Comparison of ENCODE assay signal across 24 cellular contexts in genomic region chr16:8453359-8453758, GRCh38.
"Had no signal": no experiment of that assay in that cellular context is flagged by ENCODE, and none has a peak within 500 bp of the region (broad histone marks: within the 10 kb centered on the region; RNA-seq: fewer than 3 reads in every experiment).

No MANE protein-coding gene starts in this region.

- H3K27me3 ChIP-seq: colonic mucosa, esophagus muscularis mucosa, esophagus squamous epithelium, foreskin keratinocyte, gastrocnemius medialis had no signal

- H3K27ac ChIP-seq: colonic mucosa, coronary artery, dorsolateral prefrontal cortex, epithelial cell of prostate, esophagus muscularis mucosa, esophagus squamous epithelium, foreskin keratinocyte, gastrocnemius medialis, gastroesophageal sphincter, heart left ventricle, heart right ventricle had no signal

- ATAC-seq: effector memory CD8-positive, alpha-beta T cell; esophagus mucosa; foreskin keratinocyte; gastrocnemius medialis; gastroesophageal sphincter; heart left ventricle; heart right ventricle had no signal

- H3K4me1 ChIP-seq: colonic mucosa, esophagus muscularis mucosa, esophagus squamous epithelium, foreskin keratinocyte, gastrocnemius medialis, gastroesophageal sphincter, heart left ventricle, heart right ventricle had no signal

- H3K4me3 ChIP-seq: colonic mucosa, coronary artery, dorsolateral prefrontal cortex, esophagus muscularis mucosa, esophagus squamous epithelium, gastrocnemius medialis, gastroesophageal sphincter, heart left ventricle, heart right ventricle had no signal

- H3K36me3 ChIP-seq: colonic mucosa, esophagus muscularis mucosa, esophagus squamous epithelium, gastrocnemius medialis, gastroesophageal sphincter, heart left ventricle, heart right ventricle had no signal

- H3K9me3 ChIP-seq: colonic mucosa, esophagus squamous epithelium, gastrocnemius medialis had no signal

- DNase-seq: colonic mucosa; cortex of kidney; dermis blood vessel endothelial cell; dorsolateral prefrontal cortex; effector CD4-positive, alpha-beta T cell; effector CD8-positive, alpha-beta T cell; effector memory CD4-positive, alpha-beta T cell; effector memory CD8-positive, alpha-beta T cell; endodermal cell; erythroblast; esophagus squamous epithelium; foreskin fibroblast; foreskin keratinocyte; foreskin melanocyte; gastrocnemius medialis; glutamatergic neuron; head of caudate nucleus; heart left ventricle; heart right ventricle had no signal
